In the genomic region with DNA sequence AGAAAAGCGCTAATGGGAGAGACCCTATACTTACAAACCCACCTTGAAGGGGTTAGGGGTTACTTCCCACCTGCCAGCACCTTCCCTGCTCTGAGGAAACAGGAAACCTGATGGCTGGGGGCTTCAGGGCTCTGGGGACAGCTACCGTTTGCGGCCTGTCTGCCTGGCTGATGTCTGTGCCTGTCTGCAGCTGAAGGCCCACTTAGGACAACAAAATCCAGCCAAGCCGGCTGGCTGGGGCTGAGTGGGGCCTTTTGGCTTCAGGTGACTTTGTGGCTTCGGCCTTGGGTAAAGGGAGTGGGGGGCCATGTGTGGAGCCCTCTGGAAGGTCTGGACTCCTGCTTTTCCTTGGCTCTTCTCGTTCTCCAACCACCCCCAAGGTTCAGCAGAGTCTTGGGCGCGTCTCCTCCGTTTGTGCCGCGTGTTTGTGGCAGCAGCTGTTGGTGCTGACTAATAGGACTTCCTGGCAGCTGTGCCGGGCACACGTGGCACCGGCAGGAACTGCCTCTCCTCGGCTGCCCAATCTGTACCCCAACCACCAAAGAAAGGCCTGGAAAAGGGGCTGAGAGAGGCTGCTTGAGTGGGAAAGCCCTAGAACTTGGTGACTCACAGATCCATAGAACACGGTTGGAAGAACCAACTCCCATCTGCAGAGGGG, we compare ENCODE assay signal across 8 cellular contexts.
DNase-seq lines count a peak whose midpoint lies in the region; ATAC-seq lines count a peak whose summit lies in the region.

No MANE protein-coding gene starts in this region.

- peaks cover 66% of the 10 kb centered on the region for H3K4me1 ChIP-seq in skeletal muscle satellite cell (ENCODE audit: control insufficient read depth, insufficient read depth, low read length)

- H3K4me3 ChIP-seq in MG63 = no peak overlapping the region
- peak overlapping the region; percentile 26 for H3K4me3 ChIP-seq in skeletal muscle satellite cell (ENCODE audit: low read length)

- H3K27me3 ChIP-seq in MG63 (no peaks in the 10 kb centered on the region), skeletal muscle satellite cell (ENCODE audit: control insufficient read depth, insufficient read depth, low read length) (no peaks in the 10 kb centered on the region)

- peak in 8 of 14 donors; percentile 27 to 82 (median 42) for DNase-seq in C1 segment of cervical spinal cord (lab: John Stamatoyannopoulos, UW)
- peak; percentile 68 for DNase-seq in MG63
- DNase-seq in activated CD8-positive, alpha-beta memory T cell treated with anti-CD3 and anti-CD28 coated beads for 24 hours = peak; percentile 83
- peak; percentile 20 for DNase-seq in fibroblast of gingiva (ENCODE audit: low read depth)
- no peak for DNase-seq in NCI-H146 (lab: John Stamatoyannopoulos, UW)
- DNase-seq in 8988T = no peak

- H3K4me2 ChIP-seq in skeletal muscle satellite cell (ENCODE audit: low read length) = peak overlapping the region; percentile 42

- no peaks in the 10 kb centered on the region for H3K36me3 ChIP-seq in MG63
- H3K36me3 ChIP-seq in skeletal muscle satellite cell (ENCODE audit: insufficient read depth, low read length) = no peaks in the 10 kb centered on the region

- H3K9me3 ChIP-seq in MG63 = peaks cover 5% of the 10 kb centered on the region
- H3K9me3 ChIP-seq in skeletal muscle satellite cell (replicated peaks; ENCODE audit: low read length) = no peaks in the 10 kb centered on the region

- H3K9ac ChIP-seq in skeletal muscle satellite cell (ENCODE audit: low read depth, low read length) = peak overlapping the region; percentile 89

- no peak for ATAC-seq in HG03095 (IDR thresholded peaks at IDR 0.05; ENCODE audit: unreplicated experiment)

Comparison
In these comparisons a context has a peak if more than half of its experiments do, and no peak if none do; other contexts are left out.
1. DNase-seq: peak in C1 segment of cervical spinal cord (8 of 14), MG63 (single experiment), activated CD8-positive, alpha-beta memory T cell treated with anti-CD3 and anti-CD28 coated beads for 24 hours (single experiment) and fibroblast of gingiva (single experiment); none in NCI-H146 (single experiment) and 8988T (single experiment).